In genomic region chr10:116689744-116690143, GRCh38 we compare ENCODE assay signal across 1 cellular context.
TF ChIP-seq lines count a peak whose summit lies in the region.

No MANE protein-coding gene starts in this region.

TF ChIP-seq in K562, 482 proteins besides CTCF, POLR2A, EP300 and RAD21 (continued from another document):
- TF ChIP-seq ZNF407 (IDR thresholded peaks at IDR 0.05; ENCODE audit: low read depth), result no peak
- no peak for TF ChIP-seq ARID2 (IDR thresholded peaks at IDR 0.05)
- TF ChIP-seq ZNF140 (CRISPR knock-in tag; IDR thresholded peaks at IDR 0.05), result no peak
- TF ChIP-seq RBM25 (IDR thresholded peaks at IDR 0.05; ENCODE audit: low read depth, low read length, severe bottlenecking), result peak; percentile 34
TF ChIP-seq in K562: peak in this region for 2.
